ENCODE assay signal across 10 cellular contexts in the genomic region with DNA sequence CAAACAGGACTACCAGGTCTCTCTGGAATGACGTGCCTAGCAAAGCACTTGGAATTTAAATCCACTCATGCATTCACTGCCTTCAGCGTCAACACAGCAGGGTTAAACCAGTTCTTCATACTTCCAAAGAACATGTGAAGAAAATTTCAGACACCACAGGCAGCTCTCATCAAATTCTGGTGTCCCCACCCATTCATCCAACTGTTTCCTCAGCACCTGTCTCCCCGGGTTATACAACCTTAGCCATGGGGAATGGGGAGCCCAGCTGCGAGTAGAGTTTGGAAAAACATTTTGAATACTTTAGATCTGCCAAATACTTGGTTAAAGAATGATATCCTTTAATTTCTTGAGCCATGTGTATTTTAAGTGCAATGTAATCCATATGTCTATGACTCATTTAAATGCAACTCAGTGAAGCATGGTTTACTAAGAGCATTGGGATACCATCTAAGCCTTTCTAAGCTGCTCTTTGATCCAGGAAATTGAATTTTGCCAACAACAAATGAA. TPM values are rescaled to one million over a fixed set of nuclear protein-coding genes. Genes with fewer than 3 reads are reported as not detected.
A peak's percentile ranks its signal among the peaks of the same experiment; 100 is the strongest.
DNase-seq lines count a peak whose midpoint lies in the region; FAIRE-seq and TF ChIP-seq lines count a peak whose summit lies in the region.
"Had no signal": no experiment of that assay in that cellular context is flagged by ENCODE, and none has a peak within 500 bp of the region (broad histone marks: within the 10 kb centered on the region; RNA-seq: fewer than 3 reads in every experiment).

No MANE protein-coding gene starts in this region.

- no peaks in the 10 kb centered on the region for H3K27me3 ChIP-seq in esophagus muscularis mucosa
- no peaks in the 10 kb centered on the region for H3K27me3 ChIP-seq in rectal smooth muscle tissue (ENCODE audit: control insufficient read depth, insufficient read depth, low read length)

- H3K27ac ChIP-seq in esophagus muscularis mucosa (replicated peaks in 1 of 4) (peak overlapping the region; percentile 77 to 90 (median 88)), rectal smooth muscle tissue (ENCODE audit: low read depth, low read length) (peak overlapping the region; percentile 47)

- no peak for TF ChIP-seq EP300 in esophagus muscularis mucosa (IDR thresholded peaks at IDR 0.05)

- H3K4me3 ChIP-seq in esophagus muscularis mucosa: no peak overlapping the region
- H3K4me3 ChIP-seq in rectal smooth muscle tissue (ENCODE audit: low read length): no peak overlapping the region

- H3K9me3 ChIP-seq in esophagus muscularis mucosa: no peaks in the 10 kb centered on the region

- intact Hi-C loops in esophagus muscularis mucosa (cut with DNase I): no loop called here

- TF ChIP-seq POLR2A in esophagus muscularis mucosa (IDR thresholded peaks at IDR 0.05; ENCODE audit: low read depth): no peak

- 50% methylated on average over 4 of the region's 4 CpGs for WGBS in esophagus muscularis mucosa

- H3K36me3 ChIP-seq in esophagus muscularis mucosa (peaks cover 0 to 2% (median 0%) of the 10 kb centered on the region in 4 donors), rectal smooth muscle tissue (ENCODE audit: control insufficient read depth, insufficient read depth, low read length) (no peaks in the 10 kb centered on the region)

- DNase-seq in ELR (ENCODE audit: low read depth) (peak; percentile 89), RCC 7860 (ENCODE audit: low spot score) (peak; percentile 72), esophagus muscularis mucosa (ENCODE audit: extremely low spot score) (no peak), NCI-H1694 treated with DMSO at 0.1 percent for 48 hours (lab: John Stamatoyannopoulos, UW) (no peak), NCI-H2107 treated with DMSO at 0.1 percent for 48 hours (lab: John Stamatoyannopoulos, UW; ENCODE audit: unreplicated experiment) (no peak), HUDEP-2 (lab: John Stamatoyannopoulos, UW; ENCODE audit: unreplicated experiment in 76 of 76) (no peak), anterior cingulate cortex (lab: John Stamatoyannopoulos, UW) (no peak)
- DNase-seq: effector memory CD8-positive, alpha-beta T cell; NCI-H1105 treated with DMSO at 0.1 percent for 48 hours had no signal

- no peak for TF ChIP-seq CTCF in esophagus muscularis mucosa (IDR thresholded peaks at IDR 0.05)

- FAIRE-seq in RCC 7860 (lab: Jason Lieb, UNC): peak; percentile 86

- H3K9ac ChIP-seq in rectal smooth muscle tissue (ENCODE audit: low read length): no peak overlapping the region

- peaks cover 58 to 96% (median 94%) of the 10 kb centered on the region in 4 donors for H3K4me1 ChIP-seq in esophagus muscularis mucosa
- H3K4me1 ChIP-seq in rectal smooth muscle tissue (ENCODE audit: control insufficient read depth, insufficient read depth, low read length): peaks cover 65% of the 10 kb centered on the region

RNA-seq across cellular contexts. Expression of gene ADAM19, which starts 17.4 kb away (rescaled TPM):
- total RNA-seq in esophagus muscularis mucosa: 10 to 100 TPM; 25.0 to 43.6 (median 28.1) TPM

Comparison
In these comparisons a context has a peak if more than half of its experiments do, and no peak if none do; other contexts are left out.
1. DNase-seq: peak in ELR (single experiment) and RCC 7860 (single experiment); none in esophagus muscularis mucosa (single experiment), NCI-H1694 treated with DMSO at 0.1 percent for 48 hours (single experiment), NCI-H2107 treated with DMSO at 0.1 percent for 48 hours (single experiment), HUDEP-2 (0 of 76) and anterior cingulate cortex (0 of 58).